In genomic region chr7:157926521-157927167, GRCh38 we compare ENCODE assay signal across 25 cellular contexts.
DNase-seq lines count a peak whose midpoint lies in the region; ATAC-seq and TF ChIP-seq lines count a peak whose summit lies in the region.
"Had no signal": no experiment of that assay in that cellular context is flagged by ENCODE, and none has a peak within 500 bp of the region (broad histone marks: within the 10 kb centered on the region; RNA-seq: fewer than 3 reads in every experiment).

No MANE protein-coding gene starts in this region.

- H3K27ac Mint-ChIP-seq in CD4-positive, alpha-beta T cell = peak overlapping the region; percentile 24
- H3K27ac Mint-ChIP-seq in activated CD8-positive, alpha-beta T cell treated with anti-CD3 and anti-CD28 coated beads, Interleukin-2, amount 10 ng/mL, durations not matched to agents 7 days and 5 days = peak overlapping the region; percentile 47
- H3K27ac Mint-ChIP-seq in naive thymus-derived CD8-positive, alpha-beta T cell = peak overlapping the region; percentile 68 to 99 (median 95)
- H3K27ac Mint-ChIP-seq in T-helper 17 cell = no peak overlapping the region
- H3K27ac Mint-ChIP-seq: activated naive CD4-positive, alpha-beta T cell treated with anti-CD3 and anti-CD28 coated beads, Interleukin-2, amount 10 ng/mL, durations not matched to agents 7 days and 5 days had no signal

- TF ChIP-seq CTCF in CD4-positive, alpha-beta T cell (IDR thresholded peaks at IDR 0.05) = no peak
- TF ChIP-seq CTCF in foreskin fibroblast (IDR thresholded peaks at IDR 0.05; ENCODE audit: low read depth, low read length) = no peak

- H3K27me3 ChIP-seq in CD4-positive, alpha-beta T cell (ENCODE audit: control insufficient read depth, insufficient read depth, low read length) = no peaks in the 10 kb centered on the region
- H3K27me3 ChIP-seq: pancreas, Peyer's patch had no signal

- no peaks in the 10 kb centered on the region for H3K36me3 Mint-ChIP-seq in CD4-positive, alpha-beta T cell (ENCODE audit: low read depth)
- H3K36me3 Mint-ChIP-seq in activated CD8-positive, alpha-beta T cell treated with anti-CD3 and anti-CD28 coated beads, Interleukin-2, amount 10 ng/mL, durations not matched to agents 7 days and 5 days (ENCODE audit: low read depth) = no peaks in the 10 kb centered on the region
- no peaks in the 10 kb centered on the region for H3K36me3 Mint-ChIP-seq in naive thymus-derived CD8-positive, alpha-beta T cell
- peaks cover 2% of the 10 kb centered on the region for H3K36me3 Mint-ChIP-seq in T-helper 17 cell (ENCODE audit: low read depth)
- H3K36me3 Mint-ChIP-seq: activated naive CD4-positive, alpha-beta T cell treated with anti-CD3 and anti-CD28 coated beads, Interleukin-2, amount 10 ng/mL, durations not matched to agents 7 days and 5 days; CD4-positive, alpha-beta memory T cell had no signal

- H3K27ac ChIP-seq in CD4-positive, alpha-beta T cell (ENCODE audit: low read depth, low read length) = no peak overlapping the region
- H3K27ac ChIP-seq: pancreas, Peyer's patch had no signal

- H3K9me3 Mint-ChIP-seq in CD4-positive, alpha-beta T cell = no peaks in the 10 kb centered on the region
- H3K9me3 Mint-ChIP-seq in activated CD8-positive, alpha-beta T cell treated with anti-CD3 and anti-CD28 coated beads, Interleukin-2, amount 10 ng/mL, durations not matched to agents 7 days and 5 days (ENCODE audit: insufficient read depth) = peaks cover 12% of the 10 kb centered on the region
- H3K9me3 Mint-ChIP-seq in naive thymus-derived CD8-positive, alpha-beta T cell = peaks cover 0 to 2% (median 0%) of the 10 kb centered on the region in 9 donors
- H3K9me3 Mint-ChIP-seq: CD4-positive, alpha-beta memory T cell; neural crest cell had no signal

- POLR2A ChIA-PET in CD4-positive, alpha-beta T cell (lab: Charles Lee) = no interaction called here
- POLR2A ChIA-PET in activated CD8-positive, alpha-beta T cell treated with anti-CD3 and anti-CD28 coated beads, Interleukin-2, amount 10 ng/mL, durations not matched to agents 7 days and 5 days (lab: Charles Lee) = no interaction called here
- POLR2A ChIA-PET in naive thymus-derived CD8-positive, alpha-beta T cell (lab: Charles Lee) = no interaction called here

- peak overlapping the region; percentile 54 for H3K4me3 Mint-ChIP-seq in CD4-positive, alpha-beta T cell
- H3K4me3 Mint-ChIP-seq in activated CD8-positive, alpha-beta T cell treated with anti-CD3 and anti-CD28 coated beads, Interleukin-2, amount 10 ng/mL, durations not matched to agents 7 days and 5 days = no peak overlapping the region
- H3K4me3 Mint-ChIP-seq in naive thymus-derived CD8-positive, alpha-beta T cell = peak overlapping the region in 9 of 10 donors; percentile 9 to 71 (median 58)
- H3K4me3 Mint-ChIP-seq in T-helper 17 cell = no peak overlapping the region
- H3K4me3 Mint-ChIP-seq: activated naive CD4-positive, alpha-beta T cell treated with anti-CD3 and anti-CD28 coated beads, Interleukin-2, amount 10 ng/mL, durations not matched to agents 7 days and 5 days; CD4-positive, alpha-beta memory T cell; neural crest cell had no signal

- CTCF ChIA-PET in CD4-positive, alpha-beta T cell (lab: Charles Lee) = no interaction called here
- CTCF ChIA-PET in activated CD8-positive, alpha-beta T cell treated with anti-CD3 and anti-CD28 coated beads, Interleukin-2, amount 10 ng/mL, durations not matched to agents 7 days and 5 days (lab: Charles Lee) = no interaction called here

- peak; percentile 12 for DNase-seq in activated CD8-positive, alpha-beta memory T cell treated with anti-CD3 and anti-CD28 coated beads, Interleukin-2, amount 50 U/mL, for 4 hours
- no peak for DNase-seq in activated CD8-positive, alpha-beta memory T cell treated with anti-CD3 and anti-CD28 coated beads, Interleukin-2, amount 50 U/mL, for 48 hours
- DNase-seq in CD4-positive, alpha-beta T cell = peak in 1 of 10 experiments; percentile 13
- peak; percentile 44 for DNase-seq in activated CD8-positive, alpha-beta T cell treated with anti-CD3 and anti-CD28 coated beads, Interleukin-2, amount 10 ng/mL, durations not matched to agents 7 days and 5 days
- DNase-seq in naive thymus-derived CD8-positive, alpha-beta T cell = peak; percentile 10 to 71 (median 44)
- no peak for DNase-seq in amygdala (lab: John Stamatoyannopoulos, UW)
- no peak for DNase-seq in foreskin fibroblast
- no peak for DNase-seq in T-helper 17 cell
- DNase-seq: 8988T, DMS 273 treated with DMSO at 0.1 percent for 48 hours, foreskin melanocyte, left colon, mammary epithelial cell, NCI-H1092 treated with DMSO at 0.1 percent for 48 hours, NCI-H1694 treated with DMSO at 0.1 percent for 48 hours, NCI-H446, NCI-H774, pancreas, Peyer's patch, SHP77 had no signal

- peaks cover 5% of the 10 kb centered on the region for H3K27me3 Mint-ChIP-seq in CD4-positive, alpha-beta T cell
- no peaks in the 10 kb centered on the region for H3K27me3 Mint-ChIP-seq in activated CD8-positive, alpha-beta T cell treated with anti-CD3 and anti-CD28 coated beads, Interleukin-2, amount 10 ng/mL, durations not matched to agents 7 days and 5 days (ENCODE audit: low read depth)
- H3K27me3 Mint-ChIP-seq in naive thymus-derived CD8-positive, alpha-beta T cell = peaks cover 0 to 2% (median 0%) of the 10 kb centered on the region in 5 donors
- H3K27me3 Mint-ChIP-seq in T-helper 17 cell = peaks cover 42% of the 10 kb centered on the region

- intact Hi-C loops in CD4-positive, alpha-beta T cell (cut with DNase I, micrococcal nuclease) = no loop called here

- no peaks in the 10 kb centered on the region for H3K9me3 ChIP-seq in CD4-positive, alpha-beta T cell (ENCODE audit: control insufficient read depth, low read length)
- H3K9me3 ChIP-seq in T-helper 17 cell (ENCODE audit: control insufficient read depth, low read length, poor library complexity, severe bottlenecking) = no peaks in the 10 kb centered on the region
- H3K9me3 ChIP-seq: pancreas had no signal

- peak; percentile 58 for ATAC-seq in CD4-positive, alpha-beta T cell (ENCODE audit: poor library complexity)
- ATAC-seq in activated CD8-positive, alpha-beta T cell treated with anti-CD3 and anti-CD28 coated beads, Interleukin-2, amount 10 ng/mL, durations not matched to agents 7 days and 5 days = peak; percentile 53
- peak; percentile 75 to 82 for ATAC-seq in naive thymus-derived CD8-positive, alpha-beta T cell
- ATAC-seq in T-helper 17 cell = no peak
- ATAC-seq: esophagus mucosa, GM12878, left colon, pancreas had no signal

- H3K4me3 ChIP-seq in foreskin fibroblast (ENCODE audit: low read depth in 1 of 2, low read length in 2 of 2) = no peak overlapping the region
- H3K4me3 ChIP-seq: GM12878, pancreas, Peyer's patch had no signal

- H3K4me1 Mint-ChIP-seq in CD4-positive, alpha-beta T cell (ENCODE audit: low read depth) = peaks cover 15% of the 10 kb centered on the region
- peaks cover 25% of the 10 kb centered on the region for H3K4me1 Mint-ChIP-seq in activated CD8-positive, alpha-beta T cell treated with anti-CD3 and anti-CD28 coated beads, Interleukin-2, amount 10 ng/mL, durations not matched to agents 7 days and 5 days (ENCODE audit: low read depth)
- H3K4me1 Mint-ChIP-seq in naive thymus-derived CD8-positive, alpha-beta T cell = peaks cover 19 to 48% (median 27%) of the 10 kb centered on the region in 4 donors
- H3K4me1 Mint-ChIP-seq in T-helper 17 cell = peaks cover 10% of the 10 kb centered on the region
- H3K4me1 Mint-ChIP-seq: neural crest cell had no signal

Comparison
In these comparisons a context has a peak if more than half of its experiments do, and no peak if none do; other contexts are left out.
1. DNase-seq: peak in activated CD8-positive, alpha-beta memory T cell treated with anti-CD3 and anti-CD28 coated beads, Interleukin-2, amount 50 U/mL, for 4 hours (single experiment), activated CD8-positive, alpha-beta T cell treated with anti-CD3 and anti-CD28 coated beads, Interleukin-2, amount 10 ng/mL, durations not matched to agents 7 days and 5 days (single experiment) and naive thymus-derived CD8-positive, alpha-beta T cell (10 of 10); none in activated CD8-positive, alpha-beta memory T cell treated with anti-CD3 and anti-CD28 coated beads, Interleukin-2, amount 50 U/mL, for 48 hours (single experiment), amygdala (0 of 56), foreskin fibroblast (0 of 2) and T-helper 17 cell (0 of 3).
2. H3K4me3 Mint-ChIP-seq: peak in CD4-positive, alpha-beta T cell (single experiment) and naive thymus-derived CD8-positive, alpha-beta T cell (9 of 10); none in activated CD8-positive, alpha-beta T cell treated with anti-CD3 and anti-CD28 coated beads, Interleukin-2, amount 10 ng/mL, durations not matched to agents 7 days and 5 days (single experiment) and T-helper 17 cell (single experiment).